Comparison of ENCODE assay signal across 8 cellular contexts in the genomic region with DNA sequence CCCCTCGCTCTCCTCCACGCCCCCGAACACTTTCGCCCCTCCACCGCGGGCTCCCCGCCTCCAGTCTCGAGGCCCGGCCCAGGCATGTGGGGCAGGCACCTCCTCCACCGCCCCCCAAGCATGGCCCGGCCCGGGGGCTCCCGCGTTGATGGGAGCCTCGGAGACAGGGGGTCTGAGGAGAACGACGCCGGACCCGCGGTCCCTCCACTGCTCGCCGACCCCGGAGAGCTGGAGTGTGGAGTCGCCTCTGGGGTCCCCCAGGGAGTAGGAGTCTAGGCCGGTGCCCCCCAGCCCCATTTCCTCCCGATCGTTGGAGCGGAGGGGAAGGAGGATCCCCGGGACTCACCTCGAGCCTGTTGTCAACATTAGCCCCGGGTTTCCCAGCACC. TPM values are rescaled to one million over a fixed set of nuclear protein-coding genes. Genes with fewer than 3 reads are reported as not detected.
DNase-seq lines count a peak whose midpoint lies in the region; ATAC-seq and TF ChIP-seq lines count a peak whose summit lies in the region.

No MANE protein-coding gene starts in this region.

- peak overlapping the region; percentile 99 for H3K4me3 Mint-ChIP-seq in activated T-helper 2 cell treated with anti-CD3 and anti-CD28 coated beads, Interferon-gamma antibody, Interleukin-2, Interleukin-4, amounts not matched to agents 10 μg/mL and 5 μg/mL and 100 μg/mL, durations not matched to agents 14 hours and 24 hours and 36 hours (ENCODE audit: low read depth)

- H4K20me1 ChIP-seq in MM.1S (ENCODE audit: insufficient read depth, low read length) = no peaks in the 10 kb centered on the region

- ATAC-seq in GM21367 (IDR thresholded peaks at IDR 0.05; ENCODE audit: unreplicated experiment) (peak; percentile 7), psoas muscle (peak; percentile 5 to 32 (median 12))

- no peaks in the 10 kb centered on the region for H3K9me2 ChIP-seq in MM.1S (replicated peaks; ENCODE audit: insufficient read depth, low read length)

- TF ChIP-seq CTCF in BJ (IDR thresholded peaks at IDR 0.05; ENCODE audit: insufficient read depth, low read depth, low read length) = no peak
- TF ChIP-seq CTCF in MM.1S (IDR thresholded peaks at IDR 0.05; ENCODE audit: low read length) = no peak
- no peak for TF ChIP-seq CTCF in psoas muscle (IDR thresholded peaks at IDR 0.05)

- CTCF ChIA-PET in BJ (lab: Yijun Ruan, JAX) = interaction anchor here (0.6 to 1.1 kb wide), 2 partner anchors 10 to 61 kb away, joined by 3 read pairs; no protein-coding TSS in a partner anchor

- H3K36me3 ChIP-seq in BJ (ENCODE audit: control insufficient read depth, insufficient read depth, low read length) (no peaks in the 10 kb centered on the region), MM.1S (replicated peaks; ENCODE audit: insufficient read depth, low read length) (no peaks in the 10 kb centered on the region), psoas muscle (ENCODE audit: insufficient read depth in 1 of 2, low read depth in 1 of 2) (no peaks in the 10 kb centered on the region)

- peaks cover 52% of the 10 kb centered on the region for H3K79me2 ChIP-seq in MM.1S (ENCODE audit: low read length)

- POLR2A ChIA-PET in BJ (lab: Charles Lee) = interaction anchor here (0.7 to 1.4 kb wide), 2 partner anchors 153 kb away, joined by 3 to 5 read pairs; partner anchors contain the start of genes CDC123 and NUDT5

- H3K4me2 ChIP-seq in MM.1S (ENCODE audit: low read depth, low read length) = peak overlapping the region; percentile 86; the same call in 1 of the 2 replicates

- H3K4me1 ChIP-seq in MM.1S (ENCODE audit: low read length) (peaks cover 8% of the 10 kb centered on the region), psoas muscle (peaks cover 12% of the 10 kb centered on the region)

- H3K36me3 Mint-ChIP-seq in activated T-helper 2 cell treated with anti-CD3 and anti-CD28 coated beads, Interferon-gamma antibody, Interleukin-2, Interleukin-4, amounts not matched to agents 10 μg/mL and 5 μg/mL and 100 μg/mL, durations not matched to agents 14 hours and 24 hours and 36 hours (ENCODE audit: low read depth) = peaks cover 22% of the 10 kb centered on the region

- H3K27ac Mint-ChIP-seq in activated T-helper 2 cell treated with anti-CD3 and anti-CD28 coated beads, Interferon-gamma antibody, Interleukin-2, Interleukin-4, amounts not matched to agents 10 μg/mL and 5 μg/mL and 100 μg/mL, durations not matched to agents 14 hours and 24 hours and 36 hours = peak overlapping the region; percentile 96

- intact Hi-C loops in activated T-helper 2 cell treated with anti-CD3 and anti-CD28 coated beads, Interferon-gamma antibody, Interleukin-2, Interleukin-4, amounts not matched to agents 10 μg/mL and 5 μg/mL and 100 μg/mL, durations not matched to agents 14 hours and 24 hours and 36 hours (cut with micrococcal nuclease) = no loop called here
- intact Hi-C loops in head of caudate nucleus (cut with DNase I) (loop anchor here (10.0 kb wide), 1 partner anchor 152 kb away; the partner anchor contains the start of genes CDC123 and NUDT5), psoas muscle (cut with DNase I) (no loop called here)

- H3K4me3 ChIP-seq in BJ (ENCODE audit: low read depth, low read length) = peak overlapping the region; percentile 100
- H3K4me3 ChIP-seq in MM.1S (ENCODE audit: low read length) = peak overlapping the region; percentile 99
- H3K4me3 ChIP-seq in psoas muscle = peak overlapping the region; percentile 99

- peak overlapping the region; percentile 92; the same call in 1 of the 2 replicates for H3K27ac ChIP-seq in MM.1S (ENCODE audit: low read length)
- H3K27ac ChIP-seq in psoas muscle = peak overlapping the region; percentile 96

- WGBS in psoas muscle, 3 donors = 0 to 1% (median 0%) methylated on average over 22 to 31 of the region's 31 CpGs

- H3K9ac ChIP-seq in MM.1S (ENCODE audit: low read length) = peak overlapping the region; percentile 99

- no peaks in the 10 kb centered on the region for H3K27me3 Mint-ChIP-seq in activated T-helper 2 cell treated with anti-CD3 and anti-CD28 coated beads, Interferon-gamma antibody, Interleukin-2, Interleukin-4, amounts not matched to agents 10 μg/mL and 5 μg/mL and 100 μg/mL, durations not matched to agents 14 hours and 24 hours and 36 hours (ENCODE audit: low read depth)

- no peaks in the 10 kb centered on the region for H3K27me3 ChIP-seq in BJ (ENCODE audit: control insufficient read depth, insufficient read depth, low read length)
- no peaks in the 10 kb centered on the region for H3K27me3 ChIP-seq in MM.1S (replicated peaks; ENCODE audit: insufficient read depth, low read length)
- no peaks in the 10 kb centered on the region for H3K27me3 ChIP-seq in psoas muscle (ENCODE audit: insufficient read depth in 3 of 3, low read length in 2 of 3)

- H3K4me1 Mint-ChIP-seq in activated T-helper 2 cell treated with anti-CD3 and anti-CD28 coated beads, Interferon-gamma antibody, Interleukin-2, Interleukin-4, amounts not matched to agents 10 μg/mL and 5 μg/mL and 100 μg/mL, durations not matched to agents 14 hours and 24 hours and 36 hours (ENCODE audit: low read depth) = peaks cover 23% of the 10 kb centered on the region

- H3K9me3 ChIP-seq in MM.1S (replicated peaks; ENCODE audit: insufficient read depth, low read length) (no peaks in the 10 kb centered on the region), psoas muscle (no peaks in the 10 kb centered on the region)

- H3K9me3 Mint-ChIP-seq in activated T-helper 2 cell treated with anti-CD3 and anti-CD28 coated beads, Interferon-gamma antibody, Interleukin-2, Interleukin-4, amounts not matched to agents 10 μg/mL and 5 μg/mL and 100 μg/mL, durations not matched to agents 14 hours and 24 hours and 36 hours = no peaks in the 10 kb centered on the region

- H2AFZ ChIP-seq in MM.1S (ENCODE audit: low read length) = peak overlapping the region; percentile 93

- peaks cover 8% of the 10 kb centered on the region for H3F3A ChIP-seq in MM.1S (ENCODE audit: insufficient read depth, low read length)

- DNase-seq in BJ (ENCODE audit: low read depth) = no peak
- DNase-seq in MM.1S = no peak
- peak; percentile 37 for DNase-seq in activated T-helper 2 cell treated with anti-CD3 and anti-CD28 coated beads, Interferon-gamma antibody, Interleukin-2, Interleukin-4, amounts not matched to agents 10 μg/mL and 5 μg/mL and 100 μg/mL, durations not matched to agents 14 hours and 24 hours and 36 hours (ENCODE audit: low spot score)
- DNase-seq in head of caudate nucleus = peak in 26 of 42 donors; percentile 12 to 63 (median 36)
- DNase-seq in psoas muscle = peak; percentile 48 to 73
- DNase-seq in NK-92 treated with Interleukin-12 subunit alpha and Interleukin-12 subunit beta, amount 100 ng/mL, for 24 hours (lab: John Stamatoyannopoulos, UW) = no peak
- no peak for DNase-seq in putamen (ENCODE audit: low spot score)

RNA-seq across cellular contexts. Expression of gene UPF2, which starts 0.2 kb away (rescaled TPM):
- 5.5 and 10.4 TPM in 2 replicates for polyA plus RNA-seq in BJ (2011; rRNA removed)
- polyA minus RNA-seq in BJ (2011; rRNA and poly(A)+ RNA removed) = 4.3 and 5.4 TPM in 2 replicates
- 41.0 and 41.4 TPM in 2 replicates for total RNA-seq in activated T-helper 2 cell treated with anti-CD3 and anti-CD28 coated beads, Interferon-gamma antibody, Interleukin-2, Interleukin-4, amounts not matched to agents 10 μg/mL and 5 μg/mL and 100 μg/mL, durations not matched to agents 14 hours and 24 hours and 36 hours
- total RNA-seq in psoas muscle = 10 to 100 TPM; 18.9 to 35.1 (median 24.5) TPM
- 10 to 100 TPM; 12.7 to 31.1 (median 20.1) TPM for polyA plus RNA-seq in psoas muscle

RNA-seq across cellular contexts. Expression of gene DHTKD1, which starts 26.4 kb away (rescaled TPM):
- polyA plus RNA-seq in BJ (2011; rRNA removed) (11.0 and 11.1 TPM in 2 replicates), psoas muscle (10 to 100 TPM in 1 of 3 donors, 1 to 10 TPM in 2; 5.8 to 10.4 (median 6.1) TPM)
- polyA minus RNA-seq in BJ (2011; rRNA and poly(A)+ RNA removed) = 55.7 and 70.2 TPM in 2 replicates
- 20.6 and 21.1 TPM in 2 replicates for total RNA-seq in activated T-helper 2 cell treated with anti-CD3 and anti-CD28 coated beads, Interferon-gamma antibody, Interleukin-2, Interleukin-4, amounts not matched to agents 10 μg/mL and 5 μg/mL and 100 μg/mL, durations not matched to agents 14 hours and 24 hours and 36 hours
- total RNA-seq in psoas muscle = 10 to 100 TPM; 14.1 to 31.7 (median 20.0) TPM

Comparison
In these comparisons a context has a peak if more than half of its experiments do, and no peak if none do; other contexts are left out.
1. DNase-seq: peak in activated T-helper 2 cell treated with anti-CD3 and anti-CD28 coated beads, Interferon-gamma antibody, Interleukin-2, Interleukin-4, amounts not matched to agents 10 μg/mL and 5 μg/mL and 100 μg/mL, durations not matched to agents 14 hours and 24 hours and 36 hours (single experiment), head of caudate nucleus (26 of 42) and psoas muscle (2 of 2); none in BJ (single experiment), MM.1S (single experiment), NK-92 treated with Interleukin-12 subunit alpha and Interleukin-12 subunit beta, amount 100 ng/mL, for 24 hours (single experiment) and putamen (single experiment).
2. Peak in every context shown above with its lines, with median percentiles within 50 percentile points of each other: H3K4me3 ChIP-seq.